ENCODE assay signal across 10 cellular contexts in the genomic region with DNA sequence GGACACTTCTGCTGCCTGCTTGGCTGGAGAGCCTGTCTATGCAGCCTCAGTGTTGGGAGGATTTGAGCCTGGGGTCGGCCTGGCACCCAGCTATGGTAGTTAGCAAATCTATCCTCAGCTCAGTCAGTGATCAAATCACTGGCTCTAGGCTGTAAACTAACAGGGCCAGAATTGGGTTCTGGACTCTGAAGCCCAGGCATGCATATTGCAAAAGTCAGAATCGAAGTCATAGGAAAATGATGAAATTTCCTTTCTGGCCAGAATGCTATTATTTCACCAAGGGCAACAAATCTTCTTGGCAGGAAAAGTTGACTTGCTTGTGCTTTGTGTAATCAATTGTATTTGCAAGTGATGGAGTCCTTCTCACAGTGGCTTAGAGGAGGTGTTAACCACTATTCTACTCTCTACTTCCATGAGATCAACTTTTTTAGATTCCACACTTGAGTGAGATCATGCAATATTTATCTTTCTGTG.
DNase-seq lines count a peak whose midpoint lies in the region; ATAC-seq, FAIRE-seq and TF ChIP-seq lines count a peak whose summit lies in the region.
"Had no signal": no experiment of that assay in that cellular context is flagged by ENCODE, and none has a peak within 500 bp of the region (broad histone marks: within the 10 kb centered on the region; RNA-seq: fewer than 3 reads in every experiment).

No MANE protein-coding gene starts in this region.

- in situ Hi-C loops in HAP-1 (cut with MboI; ENCODE audit: low sequenced_read_pairs) = no loop called here

- no peak overlapping the region for H3K9ac ChIP-seq in H1 (replicated peaks in 1 of 4; ENCODE audit: extremely low read depth in 1 of 4, low read depth in 3 of 4, low read length in 3 of 4)

- TF ChIP-seq POLR2A in H1 (IDR thresholded peaks at IDR 0.05; ENCODE audit: control extremely low read depth in 1 of 2, low read depth in 2 of 2, low read length in 2 of 2) (no peak), tibial nerve (IDR thresholded peaks at IDR 0.05) (no peak)

- H4K5ac ChIP-seq in H1 (ENCODE audit: insufficient read length, low read depth, low read length) = no peak overlapping the region

- no peaks in the 10 kb centered on the region for H3K36me3 ChIP-seq in H1 (ENCODE audit: control insufficient read depth in 2 of 4, insufficient read depth in 4 of 4, low read length in 3 of 4)
- H3K36me3 ChIP-seq in lower lobe of right lung = no peaks in the 10 kb centered on the region
- no peaks in the 10 kb centered on the region for H3K36me3 ChIP-seq in tibial nerve
- H3K36me3 ChIP-seq in HAP-1 (replicated peaks) = no peaks in the 10 kb centered on the region

- intact Hi-C loops in lower lobe of right lung (cut with DNase I) = no loop called here

- no peak overlapping the region for H3K4ac ChIP-seq in H1 (replicated peaks; ENCODE audit: insufficient read length, low read depth, low read length)

- no peak overlapping the region for H3K27ac ChIP-seq in H1 (ENCODE audit: low read depth, low read length)
- H3K27ac ChIP-seq in lower lobe of right lung = peak overlapping the region; percentile 32
- H3K27ac ChIP-seq in tibial nerve = peak overlapping the region in 3 of 4 donors; percentile 5 to 85 (median 72)

- 0 out of 2 replicates have a peak overlapping the region, but pooled peaks have one; percentile 40 for H2AK5ac ChIP-seq in H1 (ENCODE audit: low read depth, low read length)

- H3K56ac ChIP-seq in H1 (replicated peaks; ENCODE audit: insufficient read length, low read depth, low read length) = no peak overlapping the region

- H3K9me3 ChIP-seq in H1 (ENCODE audit: insufficient read depth in 2 of 2, low read depth in 1 of 2, low read length in 1 of 2) (no peaks in the 10 kb centered on the region), lower lobe of right lung (no peaks in the 10 kb centered on the region), tibial nerve (no peaks in the 10 kb centered on the region), HAP-1 (no peaks in the 10 kb centered on the region)

- H3K4me1 ChIP-seq in H1 (replicated peaks in 1 of 4; ENCODE audit: control insufficient read depth in 3 of 4, insufficient read depth in 4 of 4, low read length in 3 of 4) = peaks cover 2 to 7% (median 3%) of the 10 kb centered on the region in 4 experiments; a peak in 4 of 7 replicates
- H3K4me1 ChIP-seq in lower lobe of right lung = peaks cover 37% of the 10 kb centered on the region
- H3K4me1 ChIP-seq in tibial nerve = peaks cover 0 to 20% (median 10%) of the 10 kb centered on the region in 4 donors
- H3K4me1 ChIP-seq in HAP-1 = no peaks in the 10 kb centered on the region

- CTCF ChIA-PET in H1 (lab: Charles Lee; ENCODE audit: partially characterized antibody) = interaction anchor here (0.5 to 1.9 kb wide), 10 partner anchors 16 to 1712 kb away, joined by 3 to 6 read pairs (median 4); no protein-coding TSS in a partner anchor

- H2AFZ ChIP-seq in H1 (ENCODE audit: low read length) = no peak overlapping the region

- H2BK12ac ChIP-seq in H1 (ENCODE audit: low read depth, low read length) = no peak overlapping the region

- H4K8ac ChIP-seq in H1 (ENCODE audit: extremely low read depth, insufficient read depth, low read length) = no peak overlapping the region

- POLR2A ChIA-PET in H1 (lab: Charles Lee; ENCODE audit: partially characterized antibody) = interaction anchor here (0.7 kb wide), 1 partner anchor 57 kb away, joined by 4 read pairs; no protein-coding TSS in a partner anchor

- no peak overlapping the region for H3K14ac ChIP-seq in H1 (ENCODE audit: insufficient read length)

- H3K4me2 ChIP-seq in H1 (ENCODE audit: insufficient read depth in 1 of 2, low read depth in 2 of 2, low read length in 2 of 2) = no peak overlapping the region

- 100% methylated on average over 2 of the region's 2 CpGs; no CpG with 5 or more reads in 1 of the 2 experiments for WGBS in H1 (ENCODE audit: extremely low coverage in 1 of 2, insufficient coverage in 1 of 2, insufficient read length in 1 of 2, insufficient replicate concordance in 2 of 2, low coverage in 1 of 2, low lambda C conversion rate in 2 of 2, missing lambda C conversion rate in 1 of 2), 2 experiments
- 35 to 41% methylated on average over 2 of the region's 2 CpGs for WGBS in tibial nerve, 2 donors

- no peak overlapping the region for H4K91ac ChIP-seq in H1 (replicated peaks; ENCODE audit: insufficient read length, low read length)

- H3K4me3 ChIP-seq in H1 (ENCODE audit: extremely low read depth in 1 of 4, insufficient read depth in 2 of 4, low read depth in 3 of 4, low read length in 4 of 4) = no peak overlapping the region
- no peak overlapping the region for H3K4me3 ChIP-seq in lower lobe of right lung
- no peak overlapping the region for H3K4me3 ChIP-seq in tibial nerve
- no peak overlapping the region for H3K4me3 ChIP-seq in HAP-1

- no peak for TF ChIP-seq EP300 in H1 (IDR thresholded peaks at IDR 0.05; ENCODE audit: borderline replicate concordance in 1 of 2, low read depth in 2 of 2, low read length in 2 of 2)
- peak in 1 of 2 donors; percentile 88 for TF ChIP-seq EP300 in tibial nerve (IDR thresholded peaks at IDR 0.05)

- no peak overlapping the region for H2BK15ac ChIP-seq in H1 (ENCODE audit: low read length)

- TF ChIP-seq RAD21 in H1 (IDR thresholded peaks at IDR 0.05 in 1 of 2, conservative IDR thresholded peaks at IDR 0.05 in 1 of 2; ENCODE audit: low read depth in 2 of 2, low read length in 2 of 2) = no peak

- peak; percentile 83 to 88 for DNase-seq in NOMO-1 (lab: John Stamatoyannopoulos, UW; ENCODE audit: unreplicated experiment in 2 of 2)
- no peak for DNase-seq in H1 (ENCODE audit: low read depth in 1 of 2, low spot score in 2 of 2)
- no peak for DNase-seq in lower lobe of right lung
- peak in 1 of 2 donors; percentile 33 for DNase-seq in tibial nerve (ENCODE audit: low spot score in 2 of 2)
- no peak for DNase-seq in HAP-1 (ENCODE audit: low spot score in 2 of 2)
- DNase-seq in D341Med (ENCODE audit: low spot score) = no peak
- DNase-seq: activated effector memory CD4-positive, alpha-beta T cell treated with anti-CD3 and anti-CD28 coated beads, Interleukin-2, amount 50 U/mL, for 16 hours; NCI-H510A had no signal

- TF ChIP-seq CTCF in H1 (IDR thresholded peaks at IDR 0.05; ENCODE audit: control extremely low read depth in 1 of 3, insufficient read depth in 1 of 3, low read depth in 1 of 3, low read length in 3 of 3) (no peak), lower lobe of right lung (IDR thresholded peaks at IDR 0.05) (no peak), tibial nerve (IDR thresholded peaks at IDR 0.05) (no peak)

- H4K20me1 ChIP-seq in H1 (replicated peaks in 1 of 2; ENCODE audit: control insufficient read depth in 1 of 2, insufficient read depth in 2 of 2, low read length in 2 of 2) = no peaks in the 10 kb centered on the region

- H2BK120ac ChIP-seq in H1 (replicated peaks; ENCODE audit: low read depth, low read length) = no peak overlapping the region

- peak; percentile 45 to 61 for ATAC-seq in lower lobe of right lung
- ATAC-seq in HG03521 (IDR thresholded peaks at IDR 0.05; ENCODE audit: unreplicated experiment) = no peak

- no peaks in the 10 kb centered on the region for H3K23me2 ChIP-seq in H1 (ENCODE audit: low read depth, low read length)

- no peak overlapping the region for H3K18ac ChIP-seq in H1 (ENCODE audit: extremely low read depth, low read length)

- no peak overlapping the region for H2BK5ac ChIP-seq in H1 (ENCODE audit: low read depth, low read length)

- no peak overlapping the region for H2BK20ac ChIP-seq in H1 (ENCODE audit: low read length)

- no peaks in the 10 kb centered on the region for H3K79me1 ChIP-seq in H1 (ENCODE audit: low read depth, low read length)

- FAIRE-seq in H1 (lab: Jason Lieb, UNC) = no peak
- FAIRE-seq: TTC549 had no signal

- H3K23ac ChIP-seq in H1 (ENCODE audit: insufficient read length) = no peak overlapping the region

- H3K27me3 ChIP-seq in H1 (replicated peaks in 1 of 4; ENCODE audit: control insufficient read depth in 3 of 4, extremely low read depth in 1 of 4, insufficient read depth in 3 of 4, low read length in 3 of 4) (no peaks in the 10 kb centered on the region), lower lobe of right lung (ENCODE audit: low read depth) (no peaks in the 10 kb centered on the region), tibial nerve (no peaks in the 10 kb centered on the region), HAP-1 (ENCODE audit: low read depth) (no peaks in the 10 kb centered on the region)

- H3K79me2 ChIP-seq in H1 (ENCODE audit: control insufficient read depth in 1 of 2, insufficient read depth in 2 of 2, low read length in 2 of 2) = no peaks in the 10 kb centered on the region

TF ChIP-seq in H1, 55 proteins besides CTCF, POLR2A, EP300 and RAD21 (continues in another document):
- TF ChIP-seq, protein P1, sequence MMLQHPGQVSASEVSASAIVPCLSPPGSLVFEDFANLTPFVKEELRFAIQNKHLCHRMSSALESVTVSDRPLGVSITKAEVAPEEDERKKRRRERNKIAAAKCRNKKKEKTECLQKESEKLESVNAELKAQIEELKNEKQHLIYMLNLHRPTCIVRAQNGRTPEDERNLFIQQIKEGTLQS (IDR thresholded peaks at IDR 0.05; ENCODE audit: insufficient read depth, low read depth, low read length) = no peak
- TF ChIP-seq TEAD4 (IDR thresholded peaks at IDR 0.05; ENCODE audit: low read depth, low read length) (no peak), JUN (IDR thresholded peaks at IDR 0.05; ENCODE audit: low read depth, low read length) (no peak), RXRA (IDR thresholded peaks at IDR 0.05; ENCODE audit: insufficient read depth, low read depth, low read length) (no peak), RFX5 (IDR thresholded peaks at IDR 0.05; ENCODE audit: borderline replicate concordance, low read depth, low read length) (no peak), TAF1 (IDR thresholded peaks at IDR 0.05; ENCODE audit: low read depth, low read length) (no peak), YY1 (IDR thresholded peaks at IDR 0.05; ENCODE audit: low read depth, low read length) (no peak), SUZ12 (IDR thresholded peaks at IDR 0.05; ENCODE audit: low read length) (no peak), JUND (IDR thresholded peaks at IDR 0.05; ENCODE audit: low read length) (no peak), SP1 (IDR thresholded peaks at IDR 0.05; ENCODE audit: low read depth, low read length) (no peak), CTBP2 (IDR thresholded peaks at IDR 0.05; ENCODE audit: borderline replicate concordance, insufficient read depth, insufficient read length, low read length) (no peak)
- TF ChIP-seq, protein P2, sequence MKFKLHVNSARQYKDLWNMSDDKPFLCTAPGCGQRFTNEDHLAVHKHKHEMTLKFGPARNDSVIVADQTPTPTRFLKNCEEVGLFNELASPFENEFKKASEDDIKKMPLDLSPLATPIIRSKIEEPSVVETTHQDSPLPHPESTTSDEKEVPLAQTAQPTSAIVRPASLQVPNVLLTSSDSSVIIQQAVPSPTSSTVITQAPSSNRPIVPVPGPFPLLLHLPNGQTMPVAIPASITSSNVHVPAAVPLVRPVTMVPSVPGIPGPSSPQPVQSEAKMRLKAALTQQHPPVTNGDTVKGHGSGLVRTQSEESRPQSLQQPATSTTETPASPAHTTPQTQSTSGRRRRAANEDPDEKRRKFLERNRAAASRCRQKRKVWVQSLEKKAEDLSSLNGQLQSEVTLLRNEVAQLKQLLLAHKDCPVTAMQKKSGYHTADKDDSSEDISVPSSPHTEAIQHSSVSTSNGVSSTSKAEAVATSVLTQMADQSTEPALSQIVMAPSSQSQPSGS (IDR thresholded peaks at IDR 0.05; ENCODE audit: low read length) = no peak

Comparison
In these comparisons a context has a peak if more than half of its experiments do, and no peak if none do; other contexts are left out.
1. DNase-seq: peak in NOMO-1 (2 of 2); none in H1 (0 of 2), lower lobe of right lung (single experiment), HAP-1 (0 of 2) and D341Med (single experiment).